22 cellular contexts compared by ENCODE assay signal in the genomic region with DNA sequence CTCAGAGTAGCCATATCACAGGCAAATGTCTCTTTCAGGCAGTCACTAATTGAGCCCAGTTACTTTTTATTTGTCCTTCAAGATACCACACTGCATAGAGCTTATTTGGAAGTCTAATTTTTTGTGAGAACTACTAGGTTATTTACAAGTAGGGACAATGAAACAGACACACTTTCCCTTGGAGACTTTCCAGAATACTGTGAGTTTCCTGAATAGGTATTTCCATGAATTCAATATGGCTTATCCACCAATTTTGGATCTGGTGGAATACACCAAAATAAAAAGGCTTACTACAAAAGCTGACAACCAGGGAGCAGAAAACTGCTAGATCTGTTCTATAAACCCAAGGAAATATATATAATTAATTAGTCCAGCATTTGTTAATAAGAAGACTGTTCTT.
"Had no signal": no experiment of that assay in that cellular context is flagged by ENCODE, and none has a peak within 500 bp of the region (broad histone marks: within the 10 kb centered on the region; RNA-seq: fewer than 3 reads in every experiment).

No MANE protein-coding gene starts in this region.

- H3K27me3 Mint-ChIP-seq: dendritic cell treated with granulocyte-macrophage colony-stimulating factor and Interleukin-4, amounts not matched to agents 40 ng/mL and 50 ng/mL, for 4 days; memory B cell had no signal

- H3K27me3 ChIP-seq: dorsolateral prefrontal cortex, esophagus squamous epithelium, gastrocnemius medialis, heart right ventricle, left lung had no signal

- H3K9me3 ChIP-seq: esophagus squamous epithelium, gastrocnemius medialis, heart right ventricle, lower lobe of right lung had no signal

- H3K4me3 Mint-ChIP-seq: dendritic cell treated with granulocyte-macrophage colony-stimulating factor and Interleukin-4, amounts not matched to agents 40 ng/mL and 50 ng/mL, for 4 days; memory B cell had no signal

- H3K27ac Mint-ChIP-seq: dendritic cell treated with granulocyte-macrophage colony-stimulating factor and Interleukin-4, amounts not matched to agents 40 ng/mL and 50 ng/mL, for 4 days; memory B cell had no signal

- H3K27ac ChIP-seq: epithelial cell of prostate, esophagus squamous epithelium, gastrocnemius medialis, heart right ventricle, left lung, lower lobe of right lung had no signal

- DNase-seq: cortex of kidney; dorsolateral prefrontal cortex; effector CD4-positive, alpha-beta T cell; effector memory CD4-positive, alpha-beta T cell; erythroblast; esophagus squamous epithelium; foreskin fibroblast; foreskin melanocyte; gastrocnemius medialis; glutamatergic neuron; head of caudate nucleus; heart right ventricle; left cardiac atrium; left lung; left ventricle myocardium superior; lower lobe of right lung; mesendoderm; midbrain had no signal

- H3K36me3 ChIP-seq: esophagus squamous epithelium, gastrocnemius medialis, heart right ventricle, left lung, lower lobe of right lung had no signal

- H3K4me1 ChIP-seq: gastrocnemius medialis, heart right ventricle, left lung, lower lobe of right lung had no signal

- H3K4me1 Mint-ChIP-seq: memory B cell had no signal

- H3K4me3 ChIP-seq: dorsolateral prefrontal cortex, esophagus squamous epithelium, gastrocnemius medialis, heart right ventricle, left lung, lower lobe of right lung had no signal

- H3K36me3 Mint-ChIP-seq: memory B cell had no signal

- FAIRE-seq: keratinocyte had no signal

- H3K9me3 Mint-ChIP-seq: dendritic cell treated with granulocyte-macrophage colony-stimulating factor and Interleukin-4, amounts not matched to agents 40 ng/mL and 50 ng/mL, for 4 days; memory B cell had no signal
